In the genomic region with DNA sequence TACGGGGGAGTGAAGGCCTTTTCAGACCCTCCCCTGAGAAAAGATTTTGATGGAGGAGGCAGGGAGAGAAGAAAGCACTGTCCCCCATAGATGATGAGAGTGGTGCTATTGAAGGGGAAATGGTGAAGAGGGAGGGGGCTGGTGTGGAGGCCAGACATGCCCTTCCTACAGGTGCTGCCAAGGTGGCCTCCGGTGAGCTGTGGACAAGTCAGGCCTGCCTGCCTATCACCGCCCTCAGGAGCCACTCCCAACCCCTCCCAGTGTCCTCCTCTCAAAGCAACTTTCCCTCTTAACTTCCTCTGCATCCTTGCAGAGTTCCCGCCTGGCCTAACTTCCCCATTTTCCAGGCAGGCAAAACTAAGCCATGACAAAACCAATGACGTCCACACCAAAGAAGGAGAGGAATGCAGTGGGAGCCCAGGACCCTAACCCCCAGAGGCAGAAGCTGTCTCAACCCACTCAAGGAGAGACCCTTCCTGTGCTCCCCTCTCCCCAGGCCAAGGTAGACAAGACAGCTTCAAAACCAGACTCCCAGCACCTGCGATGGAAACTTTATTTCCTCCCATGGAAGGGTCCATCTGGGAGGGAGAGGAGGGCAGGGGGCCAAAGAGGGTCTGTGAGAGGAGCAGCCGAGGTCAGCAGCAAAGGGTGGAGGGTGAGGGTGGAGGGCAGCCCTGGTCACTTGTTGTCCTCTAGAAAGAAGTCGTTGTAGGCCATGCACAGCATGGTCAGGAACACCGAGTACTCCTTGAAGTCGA, we compare ENCODE assay signal across 6 cellular contexts. TPM values are rescaled to one million over a fixed set of nuclear protein-coding genes. Genes with fewer than 3 reads are reported as not detected.
A peak's percentile ranks its signal among the peaks of the same experiment; 100 is the strongest.
DNase-seq lines count a peak whose midpoint lies in the region; ATAC-seq and TF ChIP-seq lines count a peak whose summit lies in the region.

No MANE protein-coding gene starts in this region.

- CTCF ChIA-PET in SK-N-SH (lab: Yijun Ruan, JAX): interaction anchor here (0.9 to 8.4 kb wide), 5 partner anchors 8 to 35 kb away, joined by 3 to 45 read pairs (median 4); a partner anchor contains a TSS

- no peaks in the 10 kb centered on the region for H3K9me2 ChIP-seq in SK-N-SH

- TF ChIP-seq CTCF in SK-N-SH (IDR thresholded peaks at IDR 0.05) (no peak), fibroblast of villous mesenchyme (IDR thresholded peaks at IDR 0.05; ENCODE audit: insufficient read depth, low read depth, low read length) (no peak)

- peaks cover 44% of the 10 kb centered on the region for H3F3A ChIP-seq in SK-N-SH (replicated peaks; ENCODE audit: insufficient read depth)

- peak overlapping the region; percentile 51; the same call in 1 of the 2 replicates for H3K9ac ChIP-seq in SK-N-SH

- H3K4me3 ChIP-seq in SK-N-SH (ENCODE audit: low read depth in 2 of 2, low read length in 1 of 2): peak overlapping the region; percentile 37 to 70; a peak in 3 of 4 replicates
- peak overlapping the region; percentile 86 for H3K4me3 ChIP-seq in fibroblast of villous mesenchyme (ENCODE audit: low read depth, low read length)

- H3K27ac ChIP-seq in SK-N-SH (ENCODE audit: low read depth in 2 of 2, low read length in 1 of 2) (peak overlapping the region; percentile 74 to 84), temporal lobe (ENCODE audit: low read depth, low read length) (peak overlapping the region; percentile 88)

- POLR2A ChIA-PET in SK-N-SH (lab: Yijun Ruan, JAX): interaction anchor here (1.6 to 2.0 kb wide), 2 partner anchors 11 to 16 kb away, joined by 6 to 8 read pairs; no protein-coding TSS in a partner anchor

- 92% methylated on average over 8 of the region's 10 CpGs for WGBS in SK-N-SH (ENCODE audit: low lambda C conversion rate)

- TF ChIP-seq EP300 in SK-N-SH (IDR thresholded peaks at IDR 0.05; ENCODE audit: borderline replicate concordance in 1 of 2, low read depth in 1 of 2, low read length in 1 of 2): no peak

- H3K36me3 ChIP-seq in SK-N-SH (replicated peaks in 1 of 2; ENCODE audit: control insufficient read depth in 1 of 2, insufficient read depth in 2 of 2, low read length in 1 of 2): peaks cover 4 to 11% of the 10 kb centered on the region in 2 experiments

- no peaks in the 10 kb centered on the region for H3K9me3 ChIP-seq in SK-N-SH

- DNase-seq in SK-N-SH (no peak), fibroblast of villous mesenchyme (ENCODE audit: low read depth) (no peak), HPDE6-E6E7 (ENCODE audit: extremely low spot score) (no peak)

- H3K79me2 ChIP-seq in SK-N-SH (ENCODE audit: insufficient read depth): peaks cover 30% of the 10 kb centered on the region

- ATAC-seq in SK-N-SH treated with all-trans-retinoic acid at 6 μM for 48 hours: no peak
- no peak for ATAC-seq in HG02759 (IDR thresholded peaks at IDR 0.05; ENCODE audit: unreplicated experiment)

- H3K4me1 ChIP-seq in SK-N-SH (ENCODE audit: control insufficient read depth in 1 of 2, insufficient read depth in 2 of 2, low read depth in 1 of 2, low read length in 1 of 2): peaks cover 21 to 38% of the 10 kb centered on the region in 2 experiments; a peak in 3 of 4 replicates

- H4K20me1 ChIP-seq in SK-N-SH (ENCODE audit: insufficient read depth): peaks cover 4% of the 10 kb centered on the region; the same call in 1 of the 2 replicates

- no peaks in the 10 kb centered on the region for H3K27me3 ChIP-seq in SK-N-SH (ENCODE audit: insufficient read depth)

- peak overlapping the region; percentile 95 for H3K4me2 ChIP-seq in SK-N-SH

- H2AFZ ChIP-seq in SK-N-SH (ENCODE audit: low read depth): 0 out of 2 replicates have a peak overlapping the region, but pooled peaks have one; percentile 12

- TF ChIP-seq RAD21 in SK-N-SH (IDR thresholded peaks at IDR 0.05; ENCODE audit: low read length): no peak

TF ChIP-seq in SK-N-SH, 30 proteins besides CTCF, POLR2A, EP300 and RAD21 (continues in another document):
- TF ChIP-seq, protein P1, sequence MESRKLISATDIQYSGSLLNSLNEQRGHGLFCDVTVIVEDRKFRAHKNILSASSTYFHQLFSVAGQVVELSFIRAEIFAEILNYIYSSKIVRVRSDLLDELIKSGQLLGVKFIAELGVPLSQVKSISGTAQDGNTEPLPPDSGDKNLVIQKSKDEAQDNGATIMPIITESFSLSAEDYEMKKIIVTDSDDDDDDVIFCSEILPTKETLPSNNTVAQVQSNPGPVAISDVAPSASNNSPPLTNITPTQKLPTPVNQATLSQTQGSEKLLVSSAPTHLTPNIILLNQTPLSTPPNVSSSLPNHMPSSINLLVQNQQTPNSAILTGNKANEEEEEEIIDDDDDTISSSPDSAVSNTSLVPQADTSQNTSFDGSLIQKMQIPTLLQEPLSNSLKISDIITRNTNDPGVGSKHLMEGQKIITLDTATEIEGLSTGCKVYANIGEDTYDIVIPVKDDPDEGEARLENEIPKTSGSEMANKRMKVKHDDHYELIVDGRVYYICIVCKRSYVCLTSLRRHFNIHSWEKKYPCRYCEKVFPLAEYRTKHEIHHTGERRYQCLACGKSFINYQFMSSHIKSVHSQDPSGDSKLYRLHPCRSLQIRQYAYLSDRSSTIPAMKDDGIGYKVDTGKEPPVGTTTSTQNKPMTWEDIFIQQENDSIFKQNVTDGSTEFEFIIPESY (IDR thresholded peaks at IDR 0.05; ENCODE audit: borderline replicate concordance, low read depth): no peak
- TF ChIP-seq MEF2A (IDR thresholded peaks at IDR 0.05; ENCODE audit: borderline replicate concordance, low read depth) (no peak), TAF1 (IDR thresholded peaks at IDR 0.05; ENCODE audit: borderline replicate concordance, low read depth, low read length) (no peak), SIN3A (IDR thresholded peaks at IDR 0.05; ENCODE audit: borderline replicate concordance, low read depth, low read length) (no peak)
- TF ChIP-seq, protein P2, sequence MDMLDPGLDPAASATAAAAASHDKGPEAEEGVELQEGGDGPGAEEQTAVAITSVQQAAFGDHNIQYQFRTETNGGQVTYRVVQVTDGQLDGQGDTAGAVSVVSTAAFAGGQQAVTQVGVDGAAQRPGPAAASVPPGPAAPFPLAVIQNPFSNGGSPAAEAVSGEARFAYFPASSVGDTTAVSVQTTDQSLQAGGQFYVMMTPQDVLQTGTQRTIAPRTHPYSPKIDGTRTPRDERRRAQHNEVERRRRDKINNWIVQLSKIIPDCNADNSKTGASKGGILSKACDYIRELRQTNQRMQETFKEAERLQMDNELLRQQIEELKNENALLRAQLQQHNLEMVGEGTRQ (IDR thresholded peaks at IDR 0.05; ENCODE audit: borderline replicate concordance, low read depth, low read length): no peak

TF ChIP-seq in SK-N-SH treated with all-trans-retinoic acid at 6 μM for 48 hours, 23 proteins besides CTCF, POLR2A, EP300 and RAD21 (continues in another document):
- TF ChIP-seq, protein P3, sequence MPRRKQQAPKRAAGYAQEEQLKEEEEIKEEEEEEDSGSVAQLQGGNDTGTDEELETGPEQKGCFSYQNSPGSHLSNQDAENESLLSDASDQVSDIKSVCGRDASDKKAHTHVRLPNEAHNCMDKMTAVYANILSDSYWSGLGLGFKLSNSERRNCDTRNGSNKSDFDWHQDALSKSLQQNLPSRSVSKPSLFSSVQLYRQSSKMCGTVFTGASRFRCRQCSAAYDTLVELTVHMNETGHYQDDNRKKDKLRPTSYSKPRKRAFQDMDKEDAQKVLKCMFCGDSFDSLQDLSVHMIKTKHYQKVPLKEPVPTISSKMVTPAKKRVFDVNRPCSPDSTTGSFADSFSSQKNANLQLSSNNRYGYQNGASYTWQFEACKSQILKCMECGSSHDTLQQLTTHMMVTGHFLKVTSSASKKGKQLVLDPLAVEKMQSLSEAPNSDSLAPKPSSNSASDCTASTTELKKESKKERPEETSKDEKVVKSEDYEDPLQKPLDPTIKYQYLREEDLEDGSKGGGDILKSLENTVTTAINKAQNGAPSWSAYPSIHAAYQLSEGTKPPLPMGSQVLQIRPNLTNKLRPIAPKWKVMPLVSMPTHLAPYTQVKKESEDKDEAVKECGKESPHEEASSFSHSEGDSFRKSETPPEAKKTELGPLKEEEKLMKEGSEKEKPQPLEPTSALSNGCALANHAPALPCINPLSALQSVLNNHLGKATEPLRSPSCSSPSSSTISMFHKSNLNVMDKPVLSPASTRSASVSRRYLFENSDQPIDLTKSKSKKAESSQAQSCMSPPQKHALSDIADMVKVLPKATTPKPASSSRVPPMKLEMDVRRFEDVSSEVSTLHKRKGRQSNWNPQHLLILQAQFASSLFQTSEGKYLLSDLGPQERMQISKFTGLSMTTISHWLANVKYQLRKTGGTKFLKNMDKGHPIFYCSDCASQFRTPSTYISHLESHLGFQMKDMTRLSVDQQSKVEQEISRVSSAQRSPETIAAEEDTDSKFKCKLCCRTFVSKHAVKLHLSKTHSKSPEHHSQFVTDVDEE (CRISPR knock-in tag; IDR thresholded peaks at IDR 0.05): no peak
- no peak for TF ChIP-seq GLIS3 (CRISPR knock-in tag; IDR thresholded peaks at IDR 0.05)
- no peak for TF ChIP-seq PPARA (CRISPR knock-in tag; IDR thresholded peaks at IDR 0.05; ENCODE audit: borderline replicate concordance)

RNA-seq across cellular contexts. Expression of a gene that starts 1.0 kb away (rescaled TPM):
- polyA plus RNA-seq in SK-N-SH (2012; rRNA removed): 844 and 895 TPM in 2 replicates
- polyA plus RNA-seq in SK-N-SH (2012; cell fraction: cytosol; rRNA removed): 725 and 778 TPM in 2 replicates
- 349 and 492 TPM in 2 replicates for polyA plus RNA-seq in SK-N-SH (2012; cell fraction: nucleus; rRNA removed)
- total RNA-seq in fibroblast of villous mesenchyme (1,018 and 1,040 TPM in 2 replicates), temporal lobe (8.1 TPM)

RNA-seq across cellular contexts. Expression of a gene that starts 3.9 kb away (rescaled TPM):
- polyA plus RNA-seq in SK-N-SH (2012; rRNA removed): 0.15 TPM in 1 of 2 replicates, not detected in the other
- 0.12 TPM in 1 of 2 replicates, not detected in the other for polyA plus RNA-seq in SK-N-SH (2012; cell fraction: cytosol; rRNA removed)
- not detected in 2 replicates for polyA plus RNA-seq in SK-N-SH (2012; cell fraction: nucleus; rRNA removed)
- total RNA-seq in fibroblast of villous mesenchyme (0.32 TPM in 1 of 2 replicates, not detected in the other), temporal lobe (not detected)

RNA-seq across cellular contexts. Expression of a gene that starts 8.8 kb away (rescaled TPM):
- 24.6 and 25.4 TPM in 2 replicates for polyA plus RNA-seq in SK-N-SH (2012; rRNA removed)
- polyA plus RNA-seq in SK-N-SH (2012; cell fraction: cytosol; rRNA removed): 19.7 and 25.3 TPM in 2 replicates
- 8.0 and 9.0 TPM in 2 replicates for polyA plus RNA-seq in SK-N-SH (2012; cell fraction: nucleus; rRNA removed)
- 165 and 507 TPM in 2 replicates for total RNA-seq in fibroblast of villous mesenchyme
- total RNA-seq in temporal lobe: 0.98 TPM

RNA-seq across cellular contexts. Expression of a gene that starts 12.3 kb away (rescaled TPM):
- 11.8 and 13.1 TPM in 2 replicates for polyA plus RNA-seq in SK-N-SH (2012; rRNA removed)
- 7.1 and 10.2 TPM in 2 replicates for polyA plus RNA-seq in SK-N-SH (2012; cell fraction: cytosol; rRNA removed)
- 5.7 and 6.0 TPM in 2 replicates for polyA plus RNA-seq in SK-N-SH (2012; cell fraction: nucleus; rRNA removed)
- total RNA-seq in fibroblast of villous mesenchyme (18.0 and 20.3 TPM in 2 replicates), temporal lobe (not detected)

RNA-seq across cellular contexts. Expression of a gene that starts 28.8 kb away (rescaled TPM):
- polyA plus RNA-seq in SK-N-SH (2012; rRNA removed): 27.3 and 31.4 TPM in 2 replicates
- 27.2 and 29.0 TPM in 2 replicates for polyA plus RNA-seq in SK-N-SH (2012; cell fraction: cytosol; rRNA removed)
- 13.3 and 23.8 TPM in 2 replicates for polyA plus RNA-seq in SK-N-SH (2012; cell fraction: nucleus; rRNA removed)
- total RNA-seq in fibroblast of villous mesenchyme (0.97 and 2.2 TPM in 2 replicates), temporal lobe (not detected)

Comparison
In these comparisons a context has a peak if more than half of its experiments do, and no peak if none do; other contexts are left out.
1. RNA of a gene that starts 1.0 kb away (total RNA-seq): 1,018 to 1,040 TPM in fibroblast of villous mesenchyme; 8.1 TPM in temporal lobe (single experiment); every median in the first group is over 100 times any median in the second.
2. RNA of a gene that starts 8.8 kb away (total RNA-seq): 165 to 507 TPM in fibroblast of villous mesenchyme; 0.98 TPM in temporal lobe (single experiment); every median in the first group is over 10 times any median in the second.